Comparison of ENCODE assay signal across 21 cellular contexts in genomic region chr9:121192959-121193645, GRCh38. TPM values are rescaled to one million over a fixed set of nuclear protein-coding genes. Genes with fewer than 3 reads are reported as not detected.
DNase-seq lines count a peak whose midpoint lies in the region; ATAC-seq and TF ChIP-seq lines count a peak whose summit lies in the region.
"Had no signal": no experiment of that assay in that cellular context is flagged by ENCODE, and none has a peak within 500 bp of the region (broad histone marks: within the 10 kb centered on the region; RNA-seq: fewer than 3 reads in every experiment).

No MANE protein-coding gene starts in this region.

- peak overlapping the region; percentile 8; the same call in 1 of the 2 replicates for H3K23ac ChIP-seq in IMR-90 (ENCODE audit: low read depth, low read length)

- ATAC-seq in IMR-90 (ENCODE audit: low read depth) (0 out of 2 replicates have a peak, but pooled peaks have one; percentile 16), HG03159 (IDR thresholded peaks at IDR 0.05; ENCODE audit: unreplicated experiment) (no peak)
- ATAC-seq: activated T-cell treated with anti-CD3 and anti-CD28 coated beads, Interleukin-2, amount 50 U/mL, for 72 hours had no signal

- peaks cover 0 to 47% of the 10 kb centered on the region in 2 experiments; a peak in 2 of 4 replicates for H3K79me1 ChIP-seq in IMR-90 (ENCODE audit: low read depth in 1 of 2, low read length in 2 of 2)

- H2AFZ ChIP-seq in IMR-90 (replicated peaks; ENCODE audit: low read length, poor library complexity) = no peak overlapping the region

- no peaks in the 10 kb centered on the region for H3K27me3 Mint-ChIP-seq in mesothelial cell of epicardium (ENCODE audit: low read depth)
- H3K27me3 Mint-ChIP-seq: activated CD4-positive, alpha-beta T cell treated with anti-CD3 and anti-CD28 coated beads, Interleukin-2, amount 10 ng/mL, durations not matched to agents 7 days and 5 days; stimulated activated naive CD8-positive, alpha-beta T cell treated with anti-CD3 and anti-CD28 coated beads, Interleukin-15, amount 100 ng/mL, for 72 hours had no signal

- H3K27me3 ChIP-seq in BLaER1 (no peaks in the 10 kb centered on the region), IMR-90 (ENCODE audit: control insufficient read depth, insufficient read depth, low read length) (no peaks in the 10 kb centered on the region)
- H3K27me3 ChIP-seq: heart right ventricle, SJCRH30, uterus had no signal

- H3K36me3 ChIP-seq in BLaER1 (peaks cover 25% of the 10 kb centered on the region; the same call in 1 of the 2 replicates), IMR-90 (ENCODE audit: control insufficient read depth, insufficient read depth, low read length) (no peaks in the 10 kb centered on the region)
- H3K36me3 ChIP-seq: uterus had no signal

- no peak for TF ChIP-seq POLR2A in IMR-90 (IDR thresholded peaks at IDR 0.05; ENCODE audit: low read depth, low read length)

- H3K4me3 ChIP-seq in BLaER1 (no peak overlapping the region), IMR-90 (ENCODE audit: insufficient read depth, low read depth, low read length) (no peak overlapping the region), cardiac fibroblast (replicated peaks in 1 of 2; ENCODE audit: low read depth in 2 of 2, low read length in 2 of 2) (no peak overlapping the region)
- H3K4me3 ChIP-seq: heart right ventricle, SJCRH30, uterus had no signal

- no peak overlapping the region for H3K27ac ChIP-seq in BLaER1
- H3K27ac ChIP-seq in IMR-90 (ENCODE audit: insufficient read depth, low read length) = no peak overlapping the region
- H3K27ac ChIP-seq: epithelial cell of prostate, heart right ventricle, SJCRH30, uterus had no signal

- no peak overlapping the region for H2BK20ac ChIP-seq in IMR-90 (ENCODE audit: low read depth, low read length)

- no peak overlapping the region for H2BK5ac ChIP-seq in IMR-90 (ENCODE audit: low read depth, low read length, poor library complexity, severe bottlenecking)

- no peak overlapping the region for H4K5ac ChIP-seq in IMR-90 (ENCODE audit: low read depth, low read length)

- H3K36me3 Mint-ChIP-seq in mesothelial cell of epicardium = no peaks in the 10 kb centered on the region

- WGBS in IMR-90 (ENCODE audit: extremely low coverage in 2 of 2, insufficient read length in 1 of 2), 2 experiments = no CpG with 5 or more reads among the region's 1 CpG

- no peak overlapping the region for H4K8ac ChIP-seq in IMR-90 (ENCODE audit: low read depth in 2 of 2, low read length in 2 of 2)

- H2BK120ac ChIP-seq in IMR-90 (ENCODE audit: low read depth, low read length) = no peak overlapping the region

- peaks cover 100% of the 10 kb centered on the region for H4K20me1 ChIP-seq in BLaER1
- peaks cover 96% of the 10 kb centered on the region for H4K20me1 ChIP-seq in IMR-90 (ENCODE audit: insufficient read depth, low read length)

- no peak for TF ChIP-seq RAD21 in IMR-90 (IDR thresholded peaks at IDR 0.05; ENCODE audit: low read length)

- no peak overlapping the region for H2BK15ac ChIP-seq in IMR-90 (ENCODE audit: low read depth, low read length)

- no peak overlapping the region for H3K4me3 Mint-ChIP-seq in mesothelial cell of epicardium
- H3K4me3 Mint-ChIP-seq: activated CD4-positive, alpha-beta T cell treated with anti-CD3 and anti-CD28 coated beads, Interleukin-2, amount 10 ng/mL, durations not matched to agents 7 days and 5 days had no signal

- POLR2A ChIA-PET in IMR-90 (lab: Charles Lee; ENCODE audit: unreplicated experiment) = no interaction called here

- peaks cover 6% of the 10 kb centered on the region for H3K9me1 ChIP-seq in IMR-90 (ENCODE audit: insufficient read depth, low read length)

- CTCF ChIA-PET in IMR-90 (lab: Yijun Ruan, JAX) = no interaction called here

- no peaks in the 10 kb centered on the region for H3K9me3 Mint-ChIP-seq in mesothelial cell of epicardium
- H3K9me3 Mint-ChIP-seq: activated CD4-positive, alpha-beta T cell treated with anti-CD3 and anti-CD28 coated beads, Interleukin-2, amount 10 ng/mL, durations not matched to agents 7 days and 5 days; activated T-cell treated with anti-CD3 and anti-CD28 coated beads, Interleukin-2, amount 50 U/mL, for 72 hours; stimulated activated naive CD8-positive, alpha-beta T cell treated with anti-CD3 and anti-CD28 coated beads, Interleukin-15, amount 100 ng/mL, for 72 hours had no signal

- H4K91ac ChIP-seq in IMR-90 (ENCODE audit: insufficient read depth, low read depth, low read length) = no peak overlapping the region

- BruUV-seq in IMR-90 (replicated peaks; lab: Mats Ljungman, UMichigan) = no TSS peak

- dilution Hi-C loops in IMR-90 (cut with HindIII; ENCODE audit: low sequenced_read_pairs, unreplicated experiment) = no loop called here

- H3K4me1 ChIP-seq in BLaER1 (peaks cover 69% of the 10 kb centered on the region), IMR-90 (ENCODE audit: control insufficient read depth, insufficient read depth, low read length) (peaks cover 4% of the 10 kb centered on the region)

- intact Hi-C loops in IMR-90 (cut with micrococcal nuclease) = no loop called here

- in situ Hi-C loops in IMR-90 (cut with MboI; ENCODE audit: low sequenced_read_pairs) = no loop called here

- H2AK9ac ChIP-seq in IMR-90 (replicated peaks; ENCODE audit: low read depth, low read length, poor library complexity) = no peak overlapping the region

- 0 out of 2 replicates have a peak overlapping the region, but pooled peaks have one; percentile 10 for H3K14ac ChIP-seq in IMR-90 (replicated peaks; ENCODE audit: low read depth, low read length)

- H3K27ac Mint-ChIP-seq in mesothelial cell of epicardium = peak overlapping the region; percentile 64
- H3K27ac Mint-ChIP-seq: activated CD4-positive, alpha-beta T cell treated with anti-CD3 and anti-CD28 coated beads, Interleukin-2, amount 10 ng/mL, durations not matched to agents 7 days and 5 days had no signal

- H3K4me2 ChIP-seq in BLaER1 = peak overlapping the region; percentile 33; the same call in 1 of the 2 replicates
- no peak overlapping the region for H3K4me2 ChIP-seq in IMR-90 (ENCODE audit: low read depth, low read length)

- no peak overlapping the region for H2AK5ac ChIP-seq in IMR-90 (ENCODE audit: low read depth, low read length)

- H3K4ac ChIP-seq in IMR-90 (ENCODE audit: low read depth, low read length) = no peak overlapping the region

- H3K4me1 Mint-ChIP-seq in mesothelial cell of epicardium = peaks cover 51% of the 10 kb centered on the region

- DNase-seq in IMR-90 = peak; percentile 36
- DNase-seq in cardiac fibroblast (ENCODE audit: low read depth in 2 of 2) = peak; percentile 40 to 47
- DNase-seq in mesothelial cell of epicardium (ENCODE audit: low spot score in 2 of 2, unreplicated experiment in 2 of 2) = no peak
- no peak for DNase-seq in NCI-H774 (lab: John Stamatoyannopoulos, UW)
- no peak for DNase-seq in activated CD4-positive, CD25-positive, alpha-beta regulatory T cell (lab: John Stamatoyannopoulos, UW)
- DNase-seq in DMS 273 treated with DMSO at 0.1 percent for 48 hours (lab: John Stamatoyannopoulos, UW) = no peak
- DNase-seq: activated CD4-positive, alpha-beta T cell treated with anti-CD3 and anti-CD28 coated beads, Interleukin-2, amount 10 ng/mL, durations not matched to agents 7 days and 5 days; activated T-cell treated with anti-CD3 and anti-CD28 coated beads, Interleukin-2, amount 50 U/mL, for 72 hours; AML-193; cortex of kidney; DMS79 treated with DMSO at 0.1 percent for 48 hours; heart right ventricle; Kasumi-1; NCI-H1417 treated with DMSO at 0.1 percent for 48 hours; NCI-H2227 treated with DMSO at 0.1 percent for 48 hours; SJCRH30; stimulated activated naive CD8-positive, alpha-beta T cell treated with anti-CD3 and anti-CD28 coated beads, Interleukin-15, amount 100 ng/mL, for 72 hours; uterus had no signal

- H3K56ac ChIP-seq in IMR-90 (ENCODE audit: extremely low read depth, insufficient read depth, low read length) = no peak overlapping the region

- no peak overlapping the region for H3K18ac ChIP-seq in IMR-90 (ENCODE audit: low read depth, low read length)

- no peak for TF ChIP-seq CTCF in IMR-90 (conservative IDR thresholded peaks at IDR 0.05; ENCODE audit: low read depth, low read length)
- no peak for TF ChIP-seq CTCF in cardiac fibroblast (IDR thresholded peaks at IDR 0.05; ENCODE audit: low read depth, low read length)
- TF ChIP-seq CTCF in mesothelial cell of epicardium (IDR thresholded peaks at IDR 0.05; ENCODE audit: unreplicated experiment) = no peak

- H3K9me3 ChIP-seq in BLaER1 (no peaks in the 10 kb centered on the region), IMR-90 (ENCODE audit: control insufficient read depth, insufficient read depth, low read length) (no peaks in the 10 kb centered on the region)
- H3K9me3 ChIP-seq: heart right ventricle, SJCRH30, uterus had no signal

- H3K9ac ChIP-seq in BLaER1 (no peak overlapping the region), IMR-90 (ENCODE audit: low read depth, low read length) (no peak overlapping the region)

TF ChIP-seq in IMR-90, 13 proteins besides CTCF, POLR2A, EP300 and RAD21 (continues in another document):
- TF ChIP-seq FOS (IDR thresholded peaks at IDR 0.05; ENCODE audit: low read depth, low read length) (no peak), MAFK (IDR thresholded peaks at IDR 0.05; ENCODE audit: low read depth, low read length) (no peak), MAZ (IDR thresholded peaks at IDR 0.05; ENCODE audit: borderline replicate concordance, low read depth, low read length) (no peak), BHLHE40 (IDR thresholded peaks at IDR 0.05; ENCODE audit: low read depth, low read length) (no peak), RCOR1 (IDR thresholded peaks at IDR 0.05; ENCODE audit: insufficient replicate concordance, low read length) (no peak), SMC3 (IDR thresholded peaks at IDR 0.05; ENCODE audit: low read depth, low read length) (no peak), NFE2L2 (IDR thresholded peaks at IDR 0.05; ENCODE audit: low read depth, low read length) (no peak), ELK1 (IDR thresholded peaks at IDR 0.05; ENCODE audit: borderline replicate concordance, low read depth, low read length) (no peak), CEBPB (IDR thresholded peaks at IDR 0.05; ENCODE audit: low read depth, low read length) (no peak)

RNA-seq across cellular contexts. Expression of gene RAB14, which starts 8.6 kb away (rescaled TPM):
- total RNA-seq in IMR-90 (2012; rRNA removed) (20.1 and 36.1 TPM in 2 replicates), mesothelial cell of epicardium (54.9 to 61.5 TPM (median 58.3 TPM) in 3 replicates)
- polyA plus RNA-seq in IMR-90 (2012; rRNA removed) = 22.8 and 29.3 TPM in 2 replicates
- polyA plus RNA-seq in IMR-90 (2012; cell fraction: cytosol; rRNA removed) = 4.7 and 8.9 TPM in 2 replicates
- polyA plus RNA-seq in IMR-90 (2012; cell fraction: nucleus; rRNA removed; ENCODE audit: low replicate concordance) = 2.7 and 18.8 TPM in 2 replicates

Comparison
In these comparisons a context has a peak if more than half of its experiments do, and no peak if none do; other contexts are left out.
1. DNase-seq: peak in IMR-90 (single experiment) and cardiac fibroblast (2 of 2); none in mesothelial cell of epicardium (0 of 2), NCI-H774 (single experiment), activated CD4-positive, CD25-positive, alpha-beta regulatory T cell (0 of 4) and DMS 273 treated with DMSO at 0.1 percent for 48 hours (single experiment).